Comparison of ENCODE assay signal across 25 cellular contexts in genomic region chr1:243763806-243764205, GRCh38.
"Had no signal": no experiment of that assay in that cellular context is flagged by ENCODE, and none has a peak within 500 bp of the region (broad histone marks: within the 10 kb centered on the region; RNA-seq: fewer than 3 reads in every experiment).

No MANE protein-coding gene starts in this region.

- ATAC-seq: body of pancreas; gastrocnemius medialis; mucosa of descending colon; natural killer cell treated with Interleukin-12 subunit alpha and Interleukin-12 subunit beta and Interleukin-15 and Interleukin-18, amount 100 ng/mL, for 72 hours; right cardiac atrium; upper lobe of right lung had no signal

- H3K27ac Mint-ChIP-seq: activated naive CD4-positive, alpha-beta T cell treated with anti-CD3 and anti-CD28 coated beads for 36 hours; activated naive CD8-positive, alpha-beta T cell treated with anti-CD3 and anti-CD28 coated beads for 36 hours; activated T-helper 1 cell treated with anti-CD3 and anti-CD28 coated beads, Interleukin-12 subunit alpha, Interleukin-12 subunit beta, Interleukin-2, Interleukin-4 antibody, amounts not matched to agents 30 ng/mL and 10 ng/mL and 1 ng/mL, durations not matched to agents 14 hours and 24 hours and 36 hours; natural killer cell treated with Interleukin-12 subunit alpha and Interleukin-12 subunit beta and Interleukin-15 and Interleukin-18, amount 100 ng/mL, for 72 hours had no signal

- H3K27me3 Mint-ChIP-seq: activated naive CD8-positive, alpha-beta T cell treated with anti-CD3 and anti-CD28 coated beads for 36 hours; natural killer cell treated with Interleukin-12 subunit alpha and Interleukin-12 subunit beta and Interleukin-15 and Interleukin-18, amount 100 ng/mL, for 72 hours had no signal

- H3K9me3 Mint-ChIP-seq: activated naive CD4-positive, alpha-beta T cell treated with anti-CD3 and anti-CD28 coated beads for 36 hours; activated naive CD8-positive, alpha-beta T cell treated with anti-CD3 and anti-CD28 coated beads for 36 hours; activated T-helper 1 cell treated with anti-CD3 and anti-CD28 coated beads, Interleukin-12 subunit alpha, Interleukin-12 subunit beta, Interleukin-2, Interleukin-4 antibody, amounts not matched to agents 30 ng/mL and 10 ng/mL and 1 ng/mL, durations not matched to agents 14 hours and 24 hours and 36 hours; natural killer cell treated with Interleukin-12 subunit alpha and Interleukin-12 subunit beta and Interleukin-15 and Interleukin-18, amount 100 ng/mL, for 72 hours had no signal

- H3K36me3 Mint-ChIP-seq: natural killer cell treated with Interleukin-12 subunit alpha and Interleukin-12 subunit beta and Interleukin-15 and Interleukin-18, amount 100 ng/mL, for 72 hours had no signal

- DNase-seq: activated CD4-positive, alpha-beta T cell treated with anti-CD3 and anti-CD28 coated beads for 48 hours; activated CD4-positive, alpha-beta T cell treated with anti-CD3 and anti-CD28 coated beads, Interleukin-2, amount 50 U/mL, for 48 hours; activated CD8-positive, alpha-beta memory T cell treated with anti-CD3 and anti-CD28 coated beads, Interleukin-2, amount 50 U/mL, for 4 hours; activated effector memory CD4-positive, alpha-beta T cell treated with anti-CD3 and anti-CD28 coated beads, Interleukin-2, amount 50 U/mL, for 16 hours; activated naive CD4-positive, alpha-beta T cell treated with anti-CD3 and anti-CD28 coated beads for 36 hours; activated naive CD8-positive, alpha-beta T cell treated with anti-CD3 and anti-CD28 coated beads for 36 hours; activated T-cell treated with anti-CD3 and anti-CD28 coated beads, Interleukin-2, amount 50 U/mL, for 1 hour; adrenal gland; aorta; body of pancreas; cortex of kidney; esophagus squamous epithelium; gastrocnemius medialis; glutamatergic neuron; left ventricle myocardium inferior; mesendoderm; mucosa of descending colon; posterior cingulate gyrus; right cardiac atrium; stimulated activated CD4-positive, alpha-beta T cell treated with anti-CD3 and anti-CD28 coated beads, Interleukin-15, amount 100 ng/mL, for 24 hours; stimulated activated naive CD4-positive, alpha-beta T cell; tibial artery; upper lobe of right lung had no signal

- H3K4me3 Mint-ChIP-seq: activated naive CD4-positive, alpha-beta T cell treated with anti-CD3 and anti-CD28 coated beads for 36 hours; activated naive CD8-positive, alpha-beta T cell treated with anti-CD3 and anti-CD28 coated beads for 36 hours; activated T-helper 1 cell treated with anti-CD3 and anti-CD28 coated beads, Interleukin-12 subunit alpha, Interleukin-12 subunit beta, Interleukin-2, Interleukin-4 antibody, amounts not matched to agents 30 ng/mL and 10 ng/mL and 1 ng/mL, durations not matched to agents 14 hours and 24 hours and 36 hours; natural killer cell treated with Interleukin-12 subunit alpha and Interleukin-12 subunit beta and Interleukin-15 and Interleukin-18, amount 100 ng/mL, for 72 hours had no signal
